10 cellular contexts compared by ENCODE assay signal in the genomic region with DNA sequence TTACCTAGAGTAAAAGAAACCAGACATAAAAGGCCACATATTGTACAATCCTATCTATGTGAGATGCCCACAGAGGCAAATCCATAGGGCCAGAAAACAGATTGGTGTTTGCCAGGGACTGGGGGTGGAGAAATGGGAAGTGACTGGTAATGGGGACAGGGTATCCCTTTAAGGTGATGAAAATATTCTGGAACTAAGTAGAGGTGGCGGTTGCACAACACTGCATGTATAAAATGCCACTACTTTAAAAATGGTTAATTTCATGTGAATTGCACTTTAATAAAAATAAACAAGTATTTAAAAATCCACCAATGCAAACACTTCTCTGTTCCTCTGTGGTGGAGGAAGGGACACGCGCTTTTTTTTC. TPM values are rescaled to one million over a fixed set of nuclear protein-coding genes. Genes with fewer than 3 reads are reported as not detected.
DNase-seq lines count a peak whose midpoint lies in the region; ATAC-seq, FAIRE-seq and TF ChIP-seq lines count a peak whose summit lies in the region.
"Had no signal": no experiment of that assay in that cellular context is flagged by ENCODE, and none has a peak within 500 bp of the region (broad histone marks: within the 10 kb centered on the region; RNA-seq: fewer than 3 reads in every experiment).

No MANE protein-coding gene starts in this region.

- no peak for FAIRE-seq in small intestine (lab: Jason Lieb, UNC)

- H3K4me3 ChIP-seq in brain microvascular endothelial cell (ENCODE audit: low read depth, low read length) (no peak overlapping the region), testis (peak overlapping the region in 1 of 2 donors; percentile 35), small intestine (ENCODE audit: low read depth in 1 of 2, low read length in 2 of 2) (no peak overlapping the region)

- H3K36me3 ChIP-seq in brain microvascular endothelial cell (replicated peaks): no peaks in the 10 kb centered on the region
- no peaks in the 10 kb centered on the region for H3K36me3 ChIP-seq in testis (ENCODE audit: low read depth, missing control alignments)
- no peaks in the 10 kb centered on the region for H3K36me3 ChIP-seq in small intestine (ENCODE audit: control insufficient read depth in 2 of 2, insufficient read depth in 2 of 2, low read length in 2 of 2)

- no peaks in the 10 kb centered on the region for H3K9me3 Mint-ChIP-seq in activated CD4-positive, alpha-beta T cell treated with anti-CD3 and anti-CD28 coated beads, Interleukin-2, amount 10 ng/mL, durations not matched to agents 24 days and 14 days
- no peaks in the 10 kb centered on the region for H3K9me3 Mint-ChIP-seq in memory B cell
- H3K9me3 Mint-ChIP-seq: H9 had no signal

- no peak for TF ChIP-seq POLR2A in testis (IDR thresholded peaks at IDR 0.05)

- H3K4me3 Mint-ChIP-seq in activated CD4-positive, alpha-beta T cell treated with anti-CD3 and anti-CD28 coated beads, Interleukin-2, amount 10 ng/mL, durations not matched to agents 24 days and 14 days: peak overlapping the region; percentile 74
- H3K4me3 Mint-ChIP-seq in memory B cell: peak overlapping the region; percentile 52
- H3K4me3 Mint-ChIP-seq: H9 had no signal

- H3K4me1 ChIP-seq in testis: peaks cover 53% of the 10 kb centered on the region
- peaks cover 0 to 4% of the 10 kb centered on the region in 2 donors for H3K4me1 ChIP-seq in small intestine (ENCODE audit: control insufficient read depth in 2 of 2, insufficient read depth in 1 of 2, low read depth in 1 of 2, low read length in 1 of 2)

- H3K27ac ChIP-seq in brain microvascular endothelial cell (peak overlapping the region; percentile 69), testis (peak overlapping the region; percentile 84 to 94), small intestine (ENCODE audit: low read depth in 1 of 2, low read length in 1 of 2) (peak overlapping the region in 1 of 2 donors; percentile 95)
- H3K27ac ChIP-seq: epithelial cell of prostate had no signal

- H3K4me1 Mint-ChIP-seq in activated CD4-positive, alpha-beta T cell treated with anti-CD3 and anti-CD28 coated beads, Interleukin-2, amount 10 ng/mL, durations not matched to agents 24 days and 14 days: peaks cover 27% of the 10 kb centered on the region
- peaks cover 31% of the 10 kb centered on the region for H3K4me1 Mint-ChIP-seq in memory B cell

- peaks cover 38% of the 10 kb centered on the region for H3K27me3 Mint-ChIP-seq in activated CD4-positive, alpha-beta T cell treated with anti-CD3 and anti-CD28 coated beads, Interleukin-2, amount 10 ng/mL, durations not matched to agents 24 days and 14 days
- H3K27me3 Mint-ChIP-seq in memory B cell: peaks cover 4% of the 10 kb centered on the region

- H3K27ac Mint-ChIP-seq in activated CD4-positive, alpha-beta T cell treated with anti-CD3 and anti-CD28 coated beads, Interleukin-2, amount 10 ng/mL, durations not matched to agents 24 days and 14 days: no peak overlapping the region
- H3K27ac Mint-ChIP-seq in memory B cell: peak overlapping the region; percentile 80

- ATAC-seq in memory B cell (ENCODE audit: low read depth) (no peak), GM21447 (IDR thresholded peaks at IDR 0.05; ENCODE audit: unreplicated experiment) (no peak)

- in situ Hi-C loops in brain microvascular endothelial cell (cut with HindIII; ENCODE audit: low pct_ligation_motif_present, low sequenced_read_pairs): no loop called here

- DNase-seq in activated CD4-positive, alpha-beta T cell treated with anti-CD3 and anti-CD28 coated beads, Interleukin-2, amount 10 ng/mL, durations not matched to agents 24 days and 14 days: no peak
- no peak for DNase-seq in activated CD4-positive, alpha-beta T cell treated with anti-CD3 and anti-CD28 coated beads, Interleukin-2, amount 50 U/mL, for 1 hour
- DNase-seq in brain microvascular endothelial cell: no peak
- DNase-seq in memory B cell (ENCODE audit: low spot score in 2 of 2): no peak
- no peak for DNase-seq in testis
- no peak for DNase-seq in small intestine
- no peak for DNase-seq in HT-29 (ENCODE audit: low spot score)
- DNase-seq: H9 had no signal

- peaks cover 2% of the 10 kb centered on the region for H3K27me3 ChIP-seq in brain microvascular endothelial cell (replicated peaks)
- no peaks in the 10 kb centered on the region for H3K27me3 ChIP-seq in testis
- no peaks in the 10 kb centered on the region for H3K27me3 ChIP-seq in small intestine (ENCODE audit: control insufficient read depth in 2 of 2, insufficient read depth in 2 of 2, low read length in 2 of 2)

- intact Hi-C loops in activated CD4-positive, alpha-beta T cell treated with anti-CD3 and anti-CD28 coated beads, Interleukin-2, amount 10 ng/mL, durations not matched to agents 24 days and 14 days (cut with micrococcal nuclease): loop anchor here (2.0 kb wide), 1 partner anchor 46 kb away; no protein-coding TSS in a partner anchor
- intact Hi-C loops in testis (cut with DNase I; ENCODE audit: low total_unique reads): no loop called here

- WGBS in testis, 2 donors: 13 to 18% methylated on average over 3 of the region's 3 CpGs
- WGBS in small intestine, 3 donors: 38 to 77% (median 65%) methylated on average over 3 of the region's 3 CpGs

- TF ChIP-seq CTCF in brain microvascular endothelial cell (IDR thresholded peaks at IDR 0.05; ENCODE audit: low read depth, low read length, missing control alignments) (no peak), testis (IDR thresholded peaks at IDR 0.05) (no peak)

- H3K36me3 Mint-ChIP-seq in activated CD4-positive, alpha-beta T cell treated with anti-CD3 and anti-CD28 coated beads, Interleukin-2, amount 10 ng/mL, durations not matched to agents 24 days and 14 days (ENCODE audit: low read depth): no peaks in the 10 kb centered on the region
- no peaks in the 10 kb centered on the region for H3K36me3 Mint-ChIP-seq in memory B cell

- H3K9me3 ChIP-seq in testis: no peaks in the 10 kb centered on the region
- H3K9me3 ChIP-seq in small intestine (ENCODE audit: control insufficient read depth, low read depth): no peaks in the 10 kb centered on the region

RNA-seq across cellular contexts. Expression of gene KLF2, which starts 41.5 kb away (rescaled TPM):
- 2.2 and 3.7 TPM in 2 replicates for total RNA-seq in activated CD4-positive, alpha-beta T cell treated with anti-CD3 and anti-CD28 coated beads, Interleukin-2, amount 10 ng/mL, durations not matched to agents 24 days and 14 days
- 10 to 100 TPM; 42.4 to 74.9 TPM for total RNA-seq in testis
- 40.2 TPM for polyA plus RNA-seq in testis (ENCODE audit: insufficient read depth, low read depth, low replicate concordance)
- 10 to 100 TPM in 1 of 3 donors, 1 to 10 TPM in 2; 1.1 to 25.4 (median 3.8) TPM for polyA plus RNA-seq in small intestine
- total RNA-seq in HT-29 (2014; rRNA removed; shearing (Covaris generic)): 3.5 and 5.9 TPM in 2 replicates
